Comparison of ENCODE assay signal across 21 cellular contexts in genomic region chr18:22827216-22827615, GRCh38.
DNase-seq lines count a peak whose midpoint lies in the region; ATAC-seq, FAIRE-seq and TF ChIP-seq lines count a peak whose summit lies in the region.
"Had no signal": no experiment of that assay in that cellular context is flagged by ENCODE, and none has a peak within 500 bp of the region (broad histone marks: within the 10 kb centered on the region; RNA-seq: fewer than 3 reads in every experiment).

No MANE protein-coding gene starts in this region.

- no peak overlapping the region for H3K4ac ChIP-seq in mesenchymal stem cell (ENCODE audit: low read depth in 1 of 2, low read length in 2 of 2)

- WGBS in mesenchymal stem cell = 87% methylated on average over 3 of the region's 3 CpGs
- 96 to 97% methylated on average over 3 of the region's 3 CpGs for WGBS in gastroesophageal sphincter (ENCODE audit: low coverage in 1 of 2), 2 donors

- POLR2A ChIA-PET in PC-3 (lab: Charles Lee; ENCODE audit: unreplicated experiment) = no interaction called here

- no peak for TF ChIP-seq CTCF in HL-60 (IDR thresholded peaks at IDR 0.05; ENCODE audit: insufficient read depth, low read length)
- TF ChIP-seq CTCF in PC-3 (conservative IDR thresholded peaks at IDR 0.05; ENCODE audit: low read depth, low read length) = no peak
- no peak for TF ChIP-seq CTCF in cardiac fibroblast (IDR thresholded peaks at IDR 0.05; ENCODE audit: low read depth, low read length)
- no peak for TF ChIP-seq CTCF in gastroesophageal sphincter (IDR thresholded peaks at IDR 0.05)

- ATAC-seq in PC-3 (no peak), GM21390 (IDR thresholded peaks at IDR 0.05; ENCODE audit: unreplicated experiment) (no peak), gastroesophageal sphincter (no peak)
- ATAC-seq: left lobe of liver; SK-N-SH treated with all-trans-retinoic acid at 6 μM for 48 hours; stimulated activated effector memory CD8-positive, alpha-beta T cell treated with anti-CD3 and anti-CD28 coated beads, Interleukin-12 subunit alpha, Interleukin-12 subunit beta, amount 100 ng/mL, for 72 hours had no signal

- H3K79me1 ChIP-seq in mesenchymal stem cell (replicated peaks; ENCODE audit: low read length, poor library complexity, severe bottlenecking) = no peaks in the 10 kb centered on the region

- no peak for TF ChIP-seq POLR2A in gastroesophageal sphincter (IDR thresholded peaks at IDR 0.05)

- H2BK120ac ChIP-seq in mesenchymal stem cell (ENCODE audit: low read depth, low read length) = no peak overlapping the region

- H3K27ac ChIP-seq in HL-60 (replicated peaks) (peak overlapping the region; percentile 60), PC-3 (ENCODE audit: low read length) (peak overlapping the region; percentile 92), mesenchymal stem cell (ENCODE audit: low read length, poor library complexity, severe bottlenecking) (no peak overlapping the region), gastroesophageal sphincter (no peak overlapping the region)
- H3K27ac ChIP-seq: thoracic aorta had no signal

- H2AK5ac ChIP-seq in mesenchymal stem cell (ENCODE audit: low read length, severe bottlenecking) = no peak overlapping the region

- H3K9ac ChIP-seq in PC-3 (ENCODE audit: low read length) = peak overlapping the region; percentile 46
- no peak overlapping the region for H3K9ac ChIP-seq in mesenchymal stem cell (ENCODE audit: low read length)

- no peaks in the 10 kb centered on the region for H4K20me1 ChIP-seq in PC-3 (ENCODE audit: low read length)

- H3F3A ChIP-seq in PC-3 (ENCODE audit: low read length, unreplicated experiment) = peaks cover 5% of the 10 kb centered on the region

- H3K27me3 ChIP-seq in HL-60 (ENCODE audit: insufficient read depth, poor library complexity, severe bottlenecking) (no peaks in the 10 kb centered on the region), PC-3 (ENCODE audit: low read length) (no peaks in the 10 kb centered on the region), mesenchymal stem cell (ENCODE audit: control insufficient read depth in 1 of 2, insufficient read depth in 1 of 2, low read length in 2 of 2) (no peaks in the 10 kb centered on the region), gastroesophageal sphincter (no peaks in the 10 kb centered on the region)
- H3K27me3 ChIP-seq: MG63 had no signal

- CTCF ChIA-PET in PC-3 (lab: Charles Lee) = no interaction called here

- BruUV-seq in PC-3 (replicated peaks; lab: Mats Ljungman, UMichigan) = no TSS peak

- peaks cover 48% of the 10 kb centered on the region for H3K4me1 ChIP-seq in PC-3 (ENCODE audit: insufficient read depth, low read length)
- no peaks in the 10 kb centered on the region for H3K4me1 ChIP-seq in mesenchymal stem cell (ENCODE audit: control insufficient read depth, insufficient read depth, low read depth, low read length)
- H3K4me1 ChIP-seq in gastroesophageal sphincter = peaks cover 0 to 5% (median 0%) of the 10 kb centered on the region in 3 donors

- H4K91ac ChIP-seq in mesenchymal stem cell (ENCODE audit: low read length) = no peak overlapping the region

- H3K9me3 ChIP-seq in PC-3 (ENCODE audit: low read length) (no peaks in the 10 kb centered on the region), mesenchymal stem cell (ENCODE audit: control insufficient read depth, low read length) (no peaks in the 10 kb centered on the region), gastroesophageal sphincter (peaks cover 0 to 4% (median 0%) of the 10 kb centered on the region in 3 donors)
- H3K9me3 ChIP-seq: MG63, thoracic aorta had no signal

- no peak overlapping the region for H3K23ac ChIP-seq in mesenchymal stem cell (ENCODE audit: low read length in 2 of 2)

- no peak overlapping the region for H2BK12ac ChIP-seq in mesenchymal stem cell (ENCODE audit: low read length in 2 of 2)

- no peak overlapping the region for H2BK5ac ChIP-seq in mesenchymal stem cell (ENCODE audit: low read depth, low read length, poor library complexity, severe bottlenecking)

- no peak overlapping the region for H3K18ac ChIP-seq in mesenchymal stem cell (ENCODE audit: low read depth in 1 of 2, low read length in 2 of 2)

- no peaks in the 10 kb centered on the region for H3K36me3 ChIP-seq in PC-3 (ENCODE audit: low read depth, low read length)
- H3K36me3 ChIP-seq in mesenchymal stem cell (ENCODE audit: control insufficient read depth in 1 of 2, insufficient read depth in 2 of 2, low read depth in 1 of 2, low read length in 2 of 2) = no peaks in the 10 kb centered on the region
- no peaks in the 10 kb centered on the region for H3K36me3 ChIP-seq in gastroesophageal sphincter
- H3K36me3 ChIP-seq: MG63, thoracic aorta had no signal

- DNase-seq in HL-60 (ENCODE audit: low read depth in 1 of 2, low spot score in 1 of 2) = peak; percentile 73 to 86
- peak; percentile 19 for DNase-seq in PC-3
- peak; percentile 42 to 48 for DNase-seq in cardiac fibroblast (ENCODE audit: low read depth in 2 of 2)
- DNase-seq in mesenchymal stem cell = peak; percentile 17
- DNase-seq in frontal cortex (ENCODE audit: low spot score in 2 of 2) = no peak
- no peak for DNase-seq in kidney tubule cell (ENCODE audit: low spot score)
- DNase-seq: activated CD4-positive, alpha-beta T cell treated with anti-CD3 and anti-CD28 coated beads for 4 hours; activated gamma-delta T cell; anterior cingulate cortex; MG63; NCI-H2029; NCI-H510A; retina; stimulated activated CD4-positive, alpha-beta T cell treated with anti-CD3 and anti-CD28 coated beads, Interleukin-15, amount 100 ng/mL, for 24 hours had no signal

- no peaks in the 10 kb centered on the region for H3K9me2 ChIP-seq in PC-3 (replicated peaks; ENCODE audit: low read length)

- H3K14ac ChIP-seq in mesenchymal stem cell (ENCODE audit: low read length in 2 of 2) = no peak overlapping the region

- intact Hi-C loops in PC-3 (cut with micrococcal nuclease) = loop anchor here (5.0 kb wide), 1 partner anchor 105 kb away; the partner anchor contains the start of gene RBBP8

- no peak overlapping the region for H4K8ac ChIP-seq in mesenchymal stem cell (ENCODE audit: low read length)

- H3K4me2 ChIP-seq in PC-3 (ENCODE audit: low read length) (peak overlapping the region; percentile 55), mesenchymal stem cell (ENCODE audit: low read length, poor library complexity, severe bottlenecking) (no peak overlapping the region)

- no peak overlapping the region for H2BK15ac ChIP-seq in mesenchymal stem cell (ENCODE audit: low read depth, poor library complexity, severe bottlenecking)

- TF ChIP-seq EP300 in gastroesophageal sphincter (IDR thresholded peaks at IDR 0.05) = no peak

- 0 out of 2 replicates have a peak overlapping the region, but pooled peaks have one; percentile 2 for H2AFZ ChIP-seq in PC-3 (ENCODE audit: low read length)
- no peak overlapping the region for H2AFZ ChIP-seq in mesenchymal stem cell (ENCODE audit: low read depth, low read length)

- no peaks in the 10 kb centered on the region for H3K79me2 ChIP-seq in PC-3 (ENCODE audit: low read length)

- FAIRE-seq in frontal cortex (lab: Jason Lieb, UNC) = no peak
- FAIRE-seq: HTR-8/SVneo had no signal

- H3K4me3 ChIP-seq in HL-60 (replicated peaks; ENCODE audit: insufficient read depth, low read length) = no peak overlapping the region
- H3K4me3 ChIP-seq in PC-3 (ENCODE audit: low read length) = no peak overlapping the region
- H3K4me3 ChIP-seq in cardiac fibroblast (replicated peaks in 1 of 2; ENCODE audit: low read depth in 2 of 2, low read length in 2 of 2) = no peak overlapping the region
- H3K4me3 ChIP-seq in mesenchymal stem cell (ENCODE audit: insufficient read depth in 1 of 2, low read depth in 1 of 2, low read length in 2 of 2) = no peak overlapping the region
- no peak overlapping the region for H3K4me3 ChIP-seq in gastroesophageal sphincter
- H3K4me3 ChIP-seq: MG63, thoracic aorta had no signal

Comparison
In these comparisons a context has a peak if more than half of its experiments do, and no peak if none do; other contexts are left out.
1. DNase-seq: peak in HL-60 (2 of 2), PC-3 (single experiment), cardiac fibroblast (2 of 2) and mesenchymal stem cell (single experiment); none in frontal cortex (0 of 2) and kidney tubule cell (single experiment).
2. H3K27ac ChIP-seq: peak in HL-60 (single experiment) and PC-3 (single experiment); none in mesenchymal stem cell (single experiment) and gastroesophageal sphincter (0 of 4).